Comparison of ENCODE assay signal across 8 cellular contexts in genomic region chr20:53869466-53870258, GRCh38.
DNase-seq lines count a peak whose midpoint lies in the region; ATAC-seq, FAIRE-seq and TF ChIP-seq lines count a peak whose summit lies in the region.

No MANE protein-coding gene starts in this region.

- no peaks in the 10 kb centered on the region for H3K27me3 Mint-ChIP-seq in activated CD8-positive, alpha-beta T cell treated with anti-CD3 and anti-CD28 coated beads for 36 hours
- no peaks in the 10 kb centered on the region for H3K27me3 Mint-ChIP-seq in naive B cell

- peak overlapping the region; percentile 66 for H2AFZ ChIP-seq in endothelial cell of umbilical vein (ENCODE audit: low read depth, low read length)

- H3K27me3 ChIP-seq in endothelial cell of umbilical vein (ENCODE audit: control insufficient read depth in 2 of 2, insufficient read depth in 2 of 2, low read length in 2 of 2) (no peaks in the 10 kb centered on the region), subcutaneous abdominal adipose tissue (ENCODE audit: control insufficient read depth in 5 of 5, insufficient read depth in 4 of 5, low read length in 5 of 5) (no peaks in the 10 kb centered on the region)

- peak overlapping the region; percentile 77 for H3K27ac ChIP-seq in C4-2B
- H3K27ac ChIP-seq in endothelial cell of umbilical vein (ENCODE audit: insufficient read depth, low read depth, low read length) = no peak overlapping the region
- H3K27ac ChIP-seq in subcutaneous abdominal adipose tissue (ENCODE audit: low read depth, low read length) = peak overlapping the region; percentile 39

- peak; percentile 88 for FAIRE-seq in endothelial cell of umbilical vein (lab: Jason Lieb, UNC)

- CTCF ChIA-PET in activated CD8-positive, alpha-beta T cell treated with anti-CD3 and anti-CD28 coated beads for 36 hours (lab: Charles Lee) = interaction anchor here (0.6 to 1.4 kb wide), 14 partner anchors 10 to 260 kb away, joined by 3 to 12 read pairs (median 4); no protein-coding TSS in a partner anchor
- CTCF ChIA-PET in endothelial cell of umbilical vein (lab: Charles Lee) = interaction anchor here (0.6 to 1.5 kb wide), 19 partner anchors 10 to 292 kb away, joined by 3 to 27 read pairs (median 5); partner anchors contain the start of gene ZNF217

- H3K4me3 Mint-ChIP-seq in activated CD8-positive, alpha-beta T cell treated with anti-CD3 and anti-CD28 coated beads for 36 hours = peak overlapping the region; percentile 68
- H3K4me3 Mint-ChIP-seq in naive B cell = peak overlapping the region in 7 of 8 donors; percentile 23 to 86 (median 51)

- H3K4me1 Mint-ChIP-seq in activated CD8-positive, alpha-beta T cell treated with anti-CD3 and anti-CD28 coated beads for 36 hours (ENCODE audit: low read depth) = peaks cover 74% of the 10 kb centered on the region
- peaks cover 50 to 76% (median 65%) of the 10 kb centered on the region in 3 donors for H3K4me1 Mint-ChIP-seq in naive B cell

- ATAC-seq in GM19043 (IDR thresholded peaks at IDR 0.05; ENCODE audit: low read depth, unreplicated experiment) (peak; percentile 57), HG03460 (IDR thresholded peaks at IDR 0.05; ENCODE audit: unreplicated experiment) (peak; percentile 54), naive B cell (ENCODE audit: low read depth in 2 of 2) (peak; percentile 77 to 83)
- ATAC-seq in activated CD8-positive, alpha-beta T cell treated with anti-CD3 and anti-CD28 coated beads for 36 hours = peak; percentile 77

- no peaks in the 10 kb centered on the region for H3K79me2 ChIP-seq in endothelial cell of umbilical vein (ENCODE audit: control insufficient read depth, insufficient read depth, low read length)

- DNase-seq in NOMO-1 (lab: John Stamatoyannopoulos, UW; ENCODE audit: unreplicated experiment in 2 of 2) (peak; percentile 36 to 84), endothelial cell of umbilical vein (ENCODE audit: low read depth, low spot score) (peak; percentile 82), naive B cell (peak; percentile 68)
- DNase-seq in activated CD8-positive, alpha-beta T cell treated with anti-CD3 and anti-CD28 coated beads for 36 hours = peak; percentile 87

- TF ChIP-seq CTCF in C4-2B (conservative IDR thresholded peaks at IDR 0.05) (peak; percentile 91), endothelial cell of umbilical vein (IDR thresholded peaks at IDR 0.05; ENCODE audit: extremely low read depth in 1 of 2, insufficient read depth in 1 of 2, low read depth in 1 of 2, low read length in 2 of 2) (peak; percentile 74 to 77)
- TF ChIP-seq CTCF in activated CD8-positive, alpha-beta T cell treated with anti-CD3 and anti-CD28 coated beads for 36 hours (IDR thresholded peaks at IDR 0.05) = peak; percentile 89

- TF ChIP-seq POLR2A in endothelial cell of umbilical vein (IDR thresholded peaks at IDR 0.05; ENCODE audit: low read depth, low read length) = no peak

- POLR2A ChIA-PET in activated CD8-positive, alpha-beta T cell treated with anti-CD3 and anti-CD28 coated beads for 36 hours (lab: Charles Lee) = interaction anchor here (0.7 to 0.9 kb wide), 2 partner anchors 26 to 27 kb away, joined by 3 to 4 read pairs; no protein-coding TSS in a partner anchor
- POLR2A ChIA-PET in endothelial cell of umbilical vein (lab: Charles Lee) = no interaction called here

- no peaks in the 10 kb centered on the region for H3K36me3 ChIP-seq in endothelial cell of umbilical vein (ENCODE audit: control insufficient read depth in 2 of 2, extremely low read depth in 1 of 2, insufficient read depth in 2 of 2, low read length in 2 of 2)
- H3K36me3 ChIP-seq in subcutaneous abdominal adipose tissue (ENCODE audit: control insufficient read depth in 5 of 5, insufficient read depth in 5 of 5, low read length in 5 of 5) = no peaks in the 10 kb centered on the region

- H3K4me1 ChIP-seq in endothelial cell of umbilical vein (ENCODE audit: control insufficient read depth, extremely low read depth, insufficient read depth, low read length) (peaks cover 22% of the 10 kb centered on the region), subcutaneous abdominal adipose tissue (ENCODE audit: control insufficient read depth in 5 of 5, insufficient read depth in 5 of 5, low read length in 5 of 5) (peaks cover 4 to 31% (median 28%) of the 10 kb centered on the region in 5 donors)

- H4K20me1 ChIP-seq in endothelial cell of umbilical vein (replicated peaks; ENCODE audit: control insufficient read depth, extremely low read depth, insufficient read depth, low read length) = no peaks in the 10 kb centered on the region

- BruUV-seq in endothelial cell of umbilical vein (replicated peaks; lab: Mats Ljungman, UMichigan) = no TSS peak

- H3K4me3 ChIP-seq in endothelial cell of umbilical vein (replicated peaks in 1 of 3; ENCODE audit: insufficient read depth in 1 of 3, low read depth in 1 of 3, low read length in 3 of 3) (no peak overlapping the region), subcutaneous abdominal adipose tissue (ENCODE audit: low read depth in 1 of 5, low read length in 5 of 5) (no peak overlapping the region)

- no peaks in the 10 kb centered on the region for H3K9me3 ChIP-seq in endothelial cell of umbilical vein (replicated peaks; ENCODE audit: control insufficient read depth, insufficient read depth, low read length)
- no peaks in the 10 kb centered on the region for H3K9me3 ChIP-seq in subcutaneous abdominal adipose tissue (ENCODE audit: control insufficient read depth in 5 of 5, low read length in 5 of 5)

- H3K9me1 ChIP-seq in endothelial cell of umbilical vein (replicated peaks; ENCODE audit: control insufficient read depth, extremely low read depth, insufficient read depth, low read length) = no peaks in the 10 kb centered on the region

- H3K9me3 Mint-ChIP-seq in activated CD8-positive, alpha-beta T cell treated with anti-CD3 and anti-CD28 coated beads for 36 hours = no peaks in the 10 kb centered on the region
- no peaks in the 10 kb centered on the region for H3K9me3 Mint-ChIP-seq in naive B cell

- no peaks in the 10 kb centered on the region for H3K36me3 Mint-ChIP-seq in activated CD8-positive, alpha-beta T cell treated with anti-CD3 and anti-CD28 coated beads for 36 hours (ENCODE audit: low read depth)
- H3K36me3 Mint-ChIP-seq in naive B cell = no peaks in the 10 kb centered on the region

- peak overlapping the region; percentile 96 for H3K27ac Mint-ChIP-seq in activated CD8-positive, alpha-beta T cell treated with anti-CD3 and anti-CD28 coated beads for 36 hours
- H3K27ac Mint-ChIP-seq in naive B cell = peak overlapping the region; percentile 75 to 93 (median 86)

- H3K9ac ChIP-seq in endothelial cell of umbilical vein (replicated peaks; ENCODE audit: extremely low read depth, insufficient read depth, low read length) (peak overlapping the region; percentile 31), subcutaneous abdominal adipose tissue (ENCODE audit: low read length in 5 of 5) (peak overlapping the region in 2 of 5 donors; percentile 35 to 48)

- intact Hi-C loops in activated CD8-positive, alpha-beta T cell treated with anti-CD3 and anti-CD28 coated beads for 36 hours (cut with micrococcal nuclease) = loop anchor here (5.0 to 10.0 kb wide), 4 partner anchors 32 to 292 kb away; no protein-coding TSS in a partner anchor
- intact Hi-C loops in endothelial cell of umbilical vein (cut with micrococcal nuclease) = loop anchor here (1.0 to 5.0 kb wide), 5 partner anchors 71 to 290 kb away; partner anchors contain the start of gene ZNF217

- no peak overlapping the region for H3K4me2 ChIP-seq in endothelial cell of umbilical vein (ENCODE audit: insufficient read depth, low read length)

- dilution Hi-C loops in endothelial cell of umbilical vein (cut with MboI; ENCODE audit: extremely low pct_ligation_motif_present, low sequenced_read_pairs) = no loop called here

TF ChIP-seq in endothelial cell of umbilical vein, 7 proteins besides CTCF, POLR2A, EP300 and RAD21:
- no peak for TF ChIP-seq GATA2 (IDR thresholded peaks at IDR 0.05; ENCODE audit: insufficient read depth, insufficient read length, low read depth, low read length)
- no peak for TF ChIP-seq POLR2AphosphoS5 (IDR thresholded peaks at IDR 0.05; ENCODE audit: insufficient read depth, low read depth, low read length)
- no peak for TF ChIP-seq MAX (IDR thresholded peaks at IDR 0.05; ENCODE audit: insufficient read depth, insufficient read length)
- TF ChIP-seq EZH2 (IDR thresholded peaks at IDR 0.05; ENCODE audit: borderline replicate concordance, low read depth, low read length, severe bottlenecking) = no peak
- no peak for TF ChIP-seq MYC (IDR thresholded peaks at IDR 0.05; ENCODE audit: low read depth, low read length)
- TF ChIP-seq FOS (IDR thresholded peaks at IDR 0.05; ENCODE audit: borderline replicate concordance, insufficient read depth, low read length) = no peak
- TF ChIP-seq JUN (IDR thresholded peaks at IDR 0.05; ENCODE audit: borderline replicate concordance, insufficient read depth, insufficient read length, low read depth) = no peak
